In the genomic region with DNA sequence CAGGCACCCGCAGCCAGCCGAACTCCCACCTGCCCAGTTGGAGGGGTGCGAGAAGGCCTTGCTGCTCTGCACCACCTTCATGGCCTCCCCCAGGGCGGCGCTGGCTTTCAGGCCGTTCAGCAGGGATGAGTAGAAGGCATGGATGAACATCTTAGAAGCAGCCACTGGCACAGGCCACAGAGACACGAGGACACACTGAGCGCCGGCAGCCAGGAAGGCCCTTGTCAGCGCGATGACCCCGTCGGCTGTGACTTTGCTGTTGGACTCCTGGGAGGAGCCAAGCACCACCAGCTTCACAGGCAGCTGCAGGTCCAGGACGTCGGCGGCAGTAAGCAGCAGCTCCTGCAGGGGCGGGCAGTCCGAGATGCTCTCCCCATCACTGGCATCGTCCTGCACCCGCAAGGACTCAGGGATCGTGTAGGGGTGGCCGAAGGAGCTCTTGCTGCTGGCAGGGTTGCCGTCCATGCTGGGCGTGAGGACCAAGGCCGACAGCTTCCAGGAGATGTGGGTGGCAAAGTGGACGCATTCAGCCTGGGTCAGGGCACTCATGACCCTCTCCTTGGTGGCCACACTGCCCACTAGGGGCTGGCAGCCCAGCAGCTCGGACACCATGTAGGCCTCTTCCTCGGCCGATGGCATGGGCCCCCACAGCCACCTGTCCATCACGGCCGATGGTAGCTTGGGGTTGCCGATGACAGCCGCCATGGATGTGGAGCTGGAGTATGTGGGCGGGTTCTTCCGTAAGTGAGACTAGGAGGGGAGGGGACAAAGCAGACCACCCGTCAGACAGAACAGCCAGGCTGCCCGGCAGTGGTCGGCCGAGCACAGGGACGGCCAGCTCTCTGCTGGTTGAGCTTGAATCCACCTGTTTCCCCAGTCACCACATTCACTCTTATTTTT, we compare ENCODE assay signal across 17 cellular contexts.
"Had no signal": no experiment of that assay in that cellular context is flagged by ENCODE, and none has a peak within 500 bp of the region (broad histone marks: within the 10 kb centered on the region; RNA-seq: fewer than 3 reads in every experiment).

No MANE protein-coding gene starts in this region.

- H3K4me3 Mint-ChIP-seq: central memory CD8-positive, alpha-beta T cell; naive thymus-derived CD4-positive, alpha-beta T cell had no signal

- H3K27ac ChIP-seq: pancreas, prostate gland, skin epidermis, stomach, thoracic aorta, transverse colon had no signal

- H3K9me3 ChIP-seq: pancreas, prostate gland, stomach, thoracic aorta, transverse colon had no signal

- H3K4me3 ChIP-seq: pancreas, prostate gland, skin epidermis, stomach, thoracic aorta, transverse colon had no signal

- ATAC-seq: esophagus mucosa; left ventricle myocardium superior; naive thymus-derived CD4-positive, alpha-beta T cell; pancreas; sciatic nerve had no signal

- H3K4me1 ChIP-seq: pancreas, prostate gland, stomach, transverse colon had no signal

- H3K27ac Mint-ChIP-seq: naive thymus-derived CD4-positive, alpha-beta T cell had no signal

- H3K4me1 Mint-ChIP-seq: central memory CD8-positive, alpha-beta T cell had no signal

- DNase-seq: effector memory CD4-positive, alpha-beta T cell; islet precursor cell; left ventricle myocardium superior; mammary epithelial cell; naive thymus-derived CD4-positive, alpha-beta T cell; stimulated activated CD4-positive, alpha-beta T cell treated with anti-CD3 and anti-CD28 coated beads, Interleukin-12 subunit alpha, Interleukin-12 subunit beta, amount 100 ng/mL, for 4 hours; stimulated activated naive CD4-positive, alpha-beta T cell; stomach; substantia nigra; transverse colon had no signal

- H3K36me3 Mint-ChIP-seq: naive thymus-derived CD4-positive, alpha-beta T cell had no signal

- H3K27me3 Mint-ChIP-seq: naive thymus-derived CD4-positive, alpha-beta T cell had no signal

- H3K27me3 ChIP-seq: pancreas, stomach, transverse colon had no signal

- H3K36me3 ChIP-seq: pancreas, prostate gland, transverse colon had no signal

- H3K9me3 Mint-ChIP-seq: central memory CD8-positive, alpha-beta T cell; naive thymus-derived CD4-positive, alpha-beta T cell had no signal
